8 cellular contexts compared by ENCODE assay signal in the genomic region with DNA sequence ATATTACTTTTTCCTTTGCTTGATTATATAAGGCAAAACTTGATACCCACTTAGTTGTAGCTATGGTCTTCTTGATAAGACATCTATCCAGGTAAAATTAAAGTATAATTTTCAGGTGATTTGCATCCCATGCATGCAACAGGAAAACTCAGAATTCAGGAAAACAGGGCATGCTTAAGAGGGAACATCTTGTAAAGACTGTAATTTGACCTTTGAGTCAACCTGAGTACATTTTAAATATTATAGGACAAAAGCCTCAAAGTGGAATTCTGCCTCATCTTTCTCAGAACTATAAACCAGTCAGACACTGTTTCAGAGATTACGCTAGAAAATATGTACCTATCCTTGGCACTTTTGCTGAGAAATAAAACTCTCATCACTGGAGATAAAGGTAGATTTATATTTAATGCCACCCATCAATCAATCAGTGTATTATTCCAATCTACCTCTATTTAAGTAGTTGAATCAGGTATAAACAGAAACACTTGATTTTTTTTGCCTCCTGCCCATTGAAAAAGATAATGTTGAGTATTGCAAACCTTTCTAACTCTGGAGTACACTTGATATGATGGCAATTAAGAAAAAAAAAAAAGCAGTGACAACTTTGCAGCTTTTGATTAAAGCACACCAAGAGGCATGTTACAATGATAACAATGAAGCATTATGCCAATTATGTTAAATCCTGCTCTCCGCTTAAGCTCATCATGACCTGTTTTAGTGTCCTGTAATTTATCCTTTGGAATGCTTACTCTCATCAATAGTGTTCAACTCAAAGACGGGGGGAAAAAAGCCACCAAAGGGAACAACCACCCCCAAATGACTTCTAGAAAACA. TPM values are rescaled to one million over a fixed set of nuclear protein-coding genes. Genes with fewer than 3 reads are reported as not detected.
DNase-seq lines count a peak whose midpoint lies in the region; ATAC-seq and TF ChIP-seq lines count a peak whose summit lies in the region.

No MANE protein-coding gene starts in this region.

- TF ChIP-seq CTCF in right lobe of liver (IDR thresholded peaks at IDR 0.05), result no peak
- no peak for TF ChIP-seq CTCF in upper lobe of right lung (IDR thresholded peaks at IDR 0.05)

- H3K9me3 ChIP-seq in right lobe of liver (no peaks in the 10 kb centered on the region), upper lobe of right lung (no peaks in the 10 kb centered on the region)

- WGBS in right lobe of liver (ENCODE audit: insufficient coverage, low coverage, low lambda C conversion rate, missing lambda C conversion rate), result 8% methylated on average over 3 of the region's 3 CpGs

- H3K4me3 Mint-ChIP-seq in activated naive CD4-positive, alpha-beta T cell treated with anti-CD3 and anti-CD28 coated beads, Interleukin-2, amount 10 ng/mL, durations not matched to agents 7 days and 5 days, result peak overlapping the region; percentile 66
- no peak overlapping the region for H3K4me3 Mint-ChIP-seq in stimulated activated memory B cell treated with anti-CD40 and anti-IgM and Interleukin-4, amounts not matched to agents 10 μg/mL and 1 μg/mL and 100 μg/mL, for 72 hours

- no peak for DNase-seq in activated naive CD4-positive, alpha-beta T cell treated with anti-CD3 and anti-CD28 coated beads, Interleukin-2, amount 10 ng/mL, durations not matched to agents 7 days and 5 days
- DNase-seq in activated naive CD4-positive, alpha-beta T cell treated with Interleukin-2 at 50 U/mL for 16 hours, result no peak
- DNase-seq in amniotic epithelial cell (ENCODE audit: low read depth) (peak; percentile 30), right lobe of liver (no peak), upper lobe of right lung (no peak), SHP77 treated with DMSO at 0.1 percent for 48 hours (lab: John Stamatoyannopoulos, UW) (no peak)

- peaks cover 47% of the 10 kb centered on the region for H3K4me1 Mint-ChIP-seq in activated naive CD4-positive, alpha-beta T cell treated with anti-CD3 and anti-CD28 coated beads, Interleukin-2, amount 10 ng/mL, durations not matched to agents 7 days and 5 days
- H3K4me1 Mint-ChIP-seq in stimulated activated memory B cell treated with anti-CD40 and anti-IgM and Interleukin-4, amounts not matched to agents 10 μg/mL and 1 μg/mL and 100 μg/mL, for 72 hours, result peaks cover 11% of the 10 kb centered on the region

- H3K27ac ChIP-seq in right lobe of liver (peak overlapping the region; percentile 88 to 97 (median 94)), upper lobe of right lung (peak overlapping the region; percentile 99)

- H3K4me3 ChIP-seq in right lobe of liver (peak overlapping the region; percentile 71 to 73 (median 71)), upper lobe of right lung (peak overlapping the region; percentile 99)

- CTCF ChIA-PET in activated naive CD4-positive, alpha-beta T cell treated with anti-CD3 and anti-CD28 coated beads, Interleukin-2, amount 10 ng/mL, durations not matched to agents 7 days and 5 days (lab: Charles Lee), result interaction anchor here (1.0 to 3.3 kb wide), 4 partner anchors 70 to 203 kb away, joined by 3 to 18 read pairs (median 3); no protein-coding TSS in a partner anchor

- H3K27me3 ChIP-seq in right lobe of liver, result no peaks in the 10 kb centered on the region
- H3K27me3 ChIP-seq in upper lobe of right lung, result no peaks in the 10 kb centered on the region

- H3K4me1 ChIP-seq in right lobe of liver (peaks cover 0 to 18% (median 6%) of the 10 kb centered on the region in 4 donors), upper lobe of right lung (peaks cover 36% of the 10 kb centered on the region)

- TF ChIP-seq POLR2A in right lobe of liver (IDR thresholded peaks at IDR 0.05), result no peak

- intact Hi-C loops in right lobe of liver (cut with DNase I), result loop anchor here (10.0 kb wide), 2 partner anchors 313 to 463 kb away; no protein-coding TSS in a partner anchor
- intact Hi-C loops in upper lobe of right lung (cut with DNase I), result no loop called here

- H3K36me3 Mint-ChIP-seq in activated naive CD4-positive, alpha-beta T cell treated with anti-CD3 and anti-CD28 coated beads, Interleukin-2, amount 10 ng/mL, durations not matched to agents 7 days and 5 days, result peaks cover 34% of the 10 kb centered on the region
- H3K36me3 Mint-ChIP-seq in stimulated activated memory B cell treated with anti-CD40 and anti-IgM and Interleukin-4, amounts not matched to agents 10 μg/mL and 1 μg/mL and 100 μg/mL, for 72 hours, result no peaks in the 10 kb centered on the region

- H3K9me3 Mint-ChIP-seq in activated naive CD4-positive, alpha-beta T cell treated with anti-CD3 and anti-CD28 coated beads, Interleukin-2, amount 10 ng/mL, durations not matched to agents 7 days and 5 days, result no peaks in the 10 kb centered on the region
- no peaks in the 10 kb centered on the region for H3K9me3 Mint-ChIP-seq in stimulated activated memory B cell treated with anti-CD40 and anti-IgM and Interleukin-4, amounts not matched to agents 10 μg/mL and 1 μg/mL and 100 μg/mL, for 72 hours

- H3K36me3 ChIP-seq in right lobe of liver, result peaks cover 0 to 22% (median 0%) of the 10 kb centered on the region in 4 donors
- H3K36me3 ChIP-seq in upper lobe of right lung, result peaks cover 32% of the 10 kb centered on the region

- ATAC-seq in right lobe of liver (no peak), upper lobe of right lung (no peak), GM21390 (IDR thresholded peaks at IDR 0.05; ENCODE audit: unreplicated experiment) (no peak)
- no peak for ATAC-seq in stimulated activated memory B cell treated with anti-CD40 and anti-IgM and Interleukin-4, amounts not matched to agents 10 μg/mL and 1 μg/mL and 100 μg/mL, for 72 hours

- H3K27me3 Mint-ChIP-seq in activated naive CD4-positive, alpha-beta T cell treated with anti-CD3 and anti-CD28 coated beads, Interleukin-2, amount 10 ng/mL, durations not matched to agents 7 days and 5 days, result peaks cover 3% of the 10 kb centered on the region
- H3K27me3 Mint-ChIP-seq in stimulated activated memory B cell treated with anti-CD40 and anti-IgM and Interleukin-4, amounts not matched to agents 10 μg/mL and 1 μg/mL and 100 μg/mL, for 72 hours, result no peaks in the 10 kb centered on the region

- H3K27ac Mint-ChIP-seq in activated naive CD4-positive, alpha-beta T cell treated with anti-CD3 and anti-CD28 coated beads, Interleukin-2, amount 10 ng/mL, durations not matched to agents 7 days and 5 days, result peak overlapping the region; percentile 79
- H3K27ac Mint-ChIP-seq in stimulated activated memory B cell treated with anti-CD40 and anti-IgM and Interleukin-4, amounts not matched to agents 10 μg/mL and 1 μg/mL and 100 μg/mL, for 72 hours, result no peak overlapping the region

RNA-seq across cellular contexts. Expression of a gene that starts 2.8 kb away (rescaled TPM):
- total RNA-seq in right lobe of liver (100 to 1,000 TPM in 4 of 6 experiments, 10 to 100 TPM in 2; 76.6 to 373 (median 126) TPM), upper lobe of right lung (278 TPM)
